Comparison of ENCODE assay signal across 14 cellular contexts in genomic region chr12:51076235-51076930, GRCh38. TPM values are rescaled to one million over a fixed set of nuclear protein-coding genes. Genes with fewer than 3 reads are reported as not detected.
DNase-seq lines count a peak whose midpoint lies in the region; ATAC-seq and TF ChIP-seq lines count a peak whose summit lies in the region.
"Had no signal": no experiment of that assay in that cellular context is flagged by ENCODE, and none has a peak within 500 bp of the region (broad histone marks: within the 10 kb centered on the region; RNA-seq: fewer than 3 reads in every experiment).

No MANE protein-coding gene starts in this region.

- DNase-seq in activated T-cell treated with anti-CD3 and anti-CD28 coated beads for 24 hours (ENCODE audit: low read depth) (peak; percentile 13), WERI-Rb-1 (peak; percentile 15), esophagus muscularis mucosa (ENCODE audit: extremely low spot score) (no peak), DMS153 treated with DMSO at 0.1 percent for 48 hours (lab: John Stamatoyannopoulos, UW; ENCODE audit: unreplicated experiment) (no peak)
- DNase-seq in activated T-cell treated with anti-CD3 and anti-CD28 coated beads, Interleukin-2, amount 50 U/mL, for 1 hour, result no peak
- DNase-seq in stimulated activated CD4-positive, alpha-beta T cell treated with anti-CD3 and anti-CD28 coated beads, Interleukin-4, amount 100 ng/mL, for 24 hours, result peak; percentile 23
- no peak for DNase-seq in effector CD8-positive, alpha-beta T cell (lab: John Stamatoyannopoulos, UW)
- DNase-seq: activated CD8-positive, alpha-beta memory T cell treated with anti-CD3 and anti-CD28 coated beads, Interleukin-2, amount 50 U/mL, for 4 hours; erythroblast; midbrain; NCI-H187 treated with DMSO at 0.1 percent for 48 hours had no signal

- peaks cover 39% of the 10 kb centered on the region for H3K36me3 ChIP-seq in WERI-Rb-1
- peaks cover 12 to 32% (median 30%) of the 10 kb centered on the region in 4 donors for H3K36me3 ChIP-seq in esophagus muscularis mucosa

- no peaks in the 10 kb centered on the region for H3K27me3 ChIP-seq in WERI-Rb-1 (ENCODE audit: insufficient read depth, low read depth, severe bottlenecking)
- no peaks in the 10 kb centered on the region for H3K27me3 ChIP-seq in esophagus muscularis mucosa
- H3K27me3 ChIP-seq: vagina had no signal

- TF ChIP-seq POLR2A in esophagus muscularis mucosa (IDR thresholded peaks at IDR 0.05; ENCODE audit: low read depth), result no peak

- no peak for TF ChIP-seq CTCF in WERI-Rb-1 (IDR thresholded peaks at IDR 0.05; ENCODE audit: low read depth, low read length)
- no peak for TF ChIP-seq CTCF in esophagus muscularis mucosa (IDR thresholded peaks at IDR 0.05)

- intact Hi-C loops in esophagus muscularis mucosa (cut with DNase I), result no loop called here

- no peak for TF ChIP-seq EP300 in esophagus muscularis mucosa (IDR thresholded peaks at IDR 0.05)

- WGBS in esophagus muscularis mucosa, result 80% methylated on average over 8 of the region's 10 CpGs

- H3K27ac ChIP-seq in WERI-Rb-1, result no peak overlapping the region
- peak overlapping the region; percentile 28 to 47 (median 41) for H3K27ac ChIP-seq in esophagus muscularis mucosa (replicated peaks in 1 of 4)
- H3K27ac ChIP-seq: vagina had no signal

- H3K9me3 ChIP-seq in WERI-Rb-1 (ENCODE audit: severe bottlenecking) (no peaks in the 10 kb centered on the region), esophagus muscularis mucosa (no peaks in the 10 kb centered on the region)
- H3K9me3 ChIP-seq: HAP-1, vagina had no signal

- H3K4me3 ChIP-seq in WERI-Rb-1 (ENCODE audit: low read depth, low read length) (no peak overlapping the region), esophagus muscularis mucosa (no peak overlapping the region)
- H3K4me3 ChIP-seq: HAP-1, vagina had no signal

- H3K4me1 ChIP-seq in esophagus muscularis mucosa, result peaks cover 25 to 61% (median 58%) of the 10 kb centered on the region in 4 donors

- ATAC-seq in HG03196 (IDR thresholded peaks at IDR 0.05; ENCODE audit: unreplicated experiment), result no peak

RNA-seq across cellular contexts. Expression of gene CSRNP2, which starts 7.0 kb away (rescaled TPM):
- 10 to 100 TPM; 20.3 to 31.5 (median 25.5) TPM for total RNA-seq in esophagus muscularis mucosa

RNA-seq across cellular contexts. Expression of gene LETMD1, which starts 28.3 kb away (rescaled TPM):
- total RNA-seq in esophagus muscularis mucosa, result 10 to 100 TPM; 35.6 to 43.2 (median 42.1) TPM

RNA-seq across cellular contexts. Expression of gene SLC11A2, which starts 50.2 kb away (rescaled TPM):
- total RNA-seq in esophagus muscularis mucosa, result 10 to 100 TPM; 29.7 to 33.0 (median 31.7) TPM

Comparison
In these comparisons a context has a peak if more than half of its experiments do, and no peak if none do; other contexts are left out.
1. DNase-seq: peak in activated T-cell treated with anti-CD3 and anti-CD28 coated beads for 24 hours (single experiment), WERI-Rb-1 (single experiment) and stimulated activated CD4-positive, alpha-beta T cell treated with anti-CD3 and anti-CD28 coated beads, Interleukin-4, amount 100 ng/mL, for 24 hours (single experiment); none in activated T-cell treated with anti-CD3 and anti-CD28 coated beads, Interleukin-2, amount 50 U/mL, for 1 hour (single experiment), esophagus muscularis mucosa (single experiment), effector CD8-positive, alpha-beta T cell (single experiment) and DMS153 treated with DMSO at 0.1 percent for 48 hours (single experiment).